Comparison of ENCODE assay signal across 9 cellular contexts in the genomic region with DNA sequence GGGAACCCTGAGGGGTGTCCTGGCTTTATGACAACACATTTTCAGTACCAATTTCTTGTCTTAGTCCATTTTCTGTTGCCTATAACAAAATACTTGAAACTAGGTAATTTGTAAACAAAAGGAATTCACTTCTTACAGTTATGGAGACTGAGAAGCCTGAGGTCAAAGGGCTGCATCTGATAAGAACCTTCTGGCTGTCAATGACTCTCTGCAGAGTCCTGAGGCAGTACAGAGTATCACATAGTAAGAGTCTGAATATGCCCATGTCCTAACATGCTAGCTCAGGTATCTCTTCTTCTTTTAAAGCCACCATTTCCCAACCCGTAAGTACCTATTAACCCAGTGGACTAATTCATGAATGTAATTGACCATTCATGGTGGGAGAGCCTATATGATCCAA.
"Had no signal": no experiment of that assay in that cellular context is flagged by ENCODE, and none has a peak within 500 bp of the region (broad histone marks: within the 10 kb centered on the region; RNA-seq: fewer than 3 reads in every experiment).

No MANE protein-coding gene starts in this region.

- H3K36me3 ChIP-seq: HAP-1 had no signal

- H3K4me3 ChIP-seq: GM23248, HAP-1, K562 had no signal

- H2AFZ ChIP-seq: GM23248 had no signal

- H3K9ac ChIP-seq: GM23248 had no signal

- H3K4me1 ChIP-seq: HAP-1 had no signal

- ATAC-seq: HCT116, HepG2, K562 had no signal

- H3K27ac ChIP-seq: GM23248, HL-60 had no signal

- DNase-seq: GM23248, GOT3, H7, HFFc6 had no signal
